In the genomic region with DNA sequence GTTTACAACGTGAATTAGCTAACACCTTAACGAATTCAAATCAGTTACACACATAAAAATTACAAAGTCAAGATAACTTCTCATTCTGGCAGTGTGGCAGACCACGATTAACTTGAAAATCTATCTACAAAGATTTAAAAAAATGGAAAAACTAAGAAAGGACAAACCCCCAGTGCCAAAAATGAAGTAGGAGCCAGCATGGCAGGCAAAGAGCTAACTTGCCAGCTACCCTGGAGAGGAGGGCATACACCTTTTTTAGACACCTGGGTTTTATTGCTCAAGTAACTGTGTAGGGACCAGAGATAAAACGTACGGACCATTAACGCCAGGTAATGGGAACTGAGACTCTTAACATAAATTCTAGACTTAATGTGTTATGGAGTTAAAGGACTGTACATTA, we compare ENCODE assay signal across 20 cellular contexts. TPM values are rescaled to one million over a fixed set of nuclear protein-coding genes. Genes with fewer than 3 reads are reported as not detected.
DNase-seq lines count a peak whose midpoint lies in the region; ATAC-seq, FAIRE-seq and TF ChIP-seq lines count a peak whose summit lies in the region.
"Had no signal": no experiment of that assay in that cellular context is flagged by ENCODE, and none has a peak within 500 bp of the region (broad histone marks: within the 10 kb centered on the region; RNA-seq: fewer than 3 reads in every experiment).

No MANE protein-coding gene starts in this region.

- H3K36me3 ChIP-seq in HepG2 (replicated peaks in 1 of 2; ENCODE audit: control insufficient read depth in 1 of 2, insufficient read depth in 2 of 2, low read length in 2 of 2) (peaks cover 0 to 7% of the 10 kb centered on the region in 2 experiments; a peak in 1 of 5 replicates), right lobe of liver (no peaks in the 10 kb centered on the region), SK-N-MC (ENCODE audit: insufficient read depth, low read length) (peaks cover 52% of the 10 kb centered on the region), upper lobe of left lung (peaks cover 0 to 4% (median 0%) of the 10 kb centered on the region in 4 donors)
- H3K36me3 ChIP-seq: tibial nerve had no signal

- no peak overlapping the region for H3K27ac Mint-ChIP-seq in glutamatergic neuron (ENCODE audit: unreplicated experiment)

- peaks cover 32% of the 10 kb centered on the region for H4K20me1 ChIP-seq in HepG2 (ENCODE audit: insufficient read depth, low read length)

- TF ChIP-seq CTCF in HepG2 (CRISPR knock-in tag; IDR thresholded peaks at IDR 0.05): no peak
- TF ChIP-seq CTCF in right lobe of liver (IDR thresholded peaks at IDR 0.05): no peak
- TF ChIP-seq CTCF in glutamatergic neuron (IDR thresholded peaks at IDR 0.05; ENCODE audit: partially characterized antibody, unreplicated experiment): no peak
- TF ChIP-seq CTCF in upper lobe of left lung (IDR thresholded peaks at IDR 0.05): no peak

- peak overlapping the region; percentile 83 for H3K4me2 ChIP-seq in HepG2 (ENCODE audit: low read depth, low read length)

- BruUV-seq in HepG2 (replicated peaks; lab: Mats Ljungman, UMichigan): no TSS peak

- H3K36me3 Mint-ChIP-seq in glutamatergic neuron (ENCODE audit: unreplicated experiment): no peaks in the 10 kb centered on the region

- DNase-seq in HepG2 (ENCODE audit: low spot score): no peak
- DNase-seq in right lobe of liver: no peak
- no peak for DNase-seq in SK-N-MC (ENCODE audit: low read depth, low spot score)
- DNase-seq in glutamatergic neuron: no peak
- DNase-seq in upper lobe of left lung: no peak
- no peak for DNase-seq in NOMO-1 treated with DMSO at 0.1 percent for 48 hours (lab: John Stamatoyannopoulos, UW; ENCODE audit: unreplicated experiment)
- DNase-seq in right cardiac atrium: no peak
- DNase-seq: activated CD4-positive, CD25-positive, alpha-beta regulatory T cell treated with anti-CD3 and anti-CD28 coated beads, Interleukin-2, amount 50 U/mL, for 72 hours; activated gamma-delta T cell; AML-193; effector memory CD4-positive, alpha-beta T cell; foreskin melanocyte; NCI-H1048; stimulated activated CD8-positive, alpha-beta memory T cell treated with anti-CD3 and anti-CD28 coated beads, Interleukin-4, amount 100 ng/mL, for 48 hours had no signal

- WGBS in HepG2 (ENCODE audit: low lambda C conversion rate): 94% methylated on average over 6 of the region's 6 CpGs
- 82% methylated on average over 6 of the region's 6 CpGs for WGBS in right lobe of liver (ENCODE audit: insufficient coverage, low coverage, low lambda C conversion rate, missing lambda C conversion rate)
- 76 to 78% methylated on average over 6 of the region's 6 CpGs for WGBS in upper lobe of left lung, 2 donors
- 80% methylated on average over 6 of the region's 6 CpGs for WGBS in right cardiac atrium

- POLR2A ChIA-PET in HepG2 (lab: Yijun Ruan, JAX): no interaction called here

- H3K9ac ChIP-seq in HepG2 (ENCODE audit: insufficient read depth, low read depth, low read length): no peak overlapping the region
- peak overlapping the region; percentile 98 for H3K9ac ChIP-seq in SK-N-MC (ENCODE audit: insufficient read length)

- H3K9me3 Mint-ChIP-seq in glutamatergic neuron (ENCODE audit: unreplicated experiment): peaks cover 2% of the 10 kb centered on the region

- H3K4me1 ChIP-seq in HepG2 (ENCODE audit: insufficient read depth, low read length) (peaks cover 63% of the 10 kb centered on the region), right lobe of liver (peaks cover 0 to 31% (median 8%) of the 10 kb centered on the region in 4 donors), upper lobe of left lung (peaks cover 35 to 52% (median 44%) of the 10 kb centered on the region in 4 donors), right cardiac atrium (ENCODE audit: control insufficient read depth, insufficient read depth, low read length) (no peaks in the 10 kb centered on the region)

- peaks cover 11% of the 10 kb centered on the region for H3K4me1 Mint-ChIP-seq in glutamatergic neuron (ENCODE audit: low read depth, unreplicated experiment)

- H3K9me3 ChIP-seq in HepG2 (ENCODE audit: low read length) (no peaks in the 10 kb centered on the region), right lobe of liver (no peaks in the 10 kb centered on the region), SK-N-MC (ENCODE audit: low read depth, low read length) (no peaks in the 10 kb centered on the region), upper lobe of left lung (no peaks in the 10 kb centered on the region), right cardiac atrium (ENCODE audit: control insufficient read depth, low read length) (no peaks in the 10 kb centered on the region)
- H3K9me3 ChIP-seq: tibial nerve had no signal

- no peak for TF ChIP-seq POLR2A in HepG2 (IDR thresholded peaks at IDR 0.05; ENCODE audit: insufficient read depth in 1 of 2, low read depth in 2 of 2, low read length in 2 of 2)
- no peak for TF ChIP-seq POLR2A in right lobe of liver (IDR thresholded peaks at IDR 0.05)
- no peak for TF ChIP-seq POLR2A in upper lobe of left lung (IDR thresholded peaks at IDR 0.05)

- H3K27ac ChIP-seq in HepG2 (ENCODE audit: extremely low read length, insufficient read depth, low read length) (no peak overlapping the region), right lobe of liver (no peak overlapping the region), SK-N-MC (peak overlapping the region; percentile 60; the same call in 1 of the 2 replicates), upper lobe of left lung (no peak overlapping the region), right cardiac atrium (ENCODE audit: low read length) (no peak overlapping the region)
- H3K27ac ChIP-seq: tibial nerve had no signal

- peak overlapping the region; percentile 41 for H3K4me3 Mint-ChIP-seq in glutamatergic neuron (ENCODE audit: unreplicated experiment)

- CTCF ChIA-PET in HepG2 (lab: Yijun Ruan, JAX; ENCODE audit: low intra/inter-chr PET ratio, low total read pairs): no interaction called here

- peaks cover 8% of the 10 kb centered on the region for H3K27me3 Mint-ChIP-seq in glutamatergic neuron (ENCODE audit: unreplicated experiment)

- intact Hi-C loops in HepG2 (cut with micrococcal nuclease; ENCODE audit: unreplicated experiment): no loop called here
- intact Hi-C loops in right lobe of liver (cut with DNase I): no loop called here
- intact Hi-C loops in right cardiac atrium (cut with DNase I): no loop called here

- TF ChIP-seq EP300 in HepG2 (IDR thresholded peaks at IDR 0.05; ENCODE audit: low read depth in 2 of 2, low read length in 2 of 2) (no peak), HepG2 (CRISPR knock-in tag; IDR thresholded peaks at IDR 0.05; ENCODE audit: borderline replicate concordance) (no peak), upper lobe of left lung (IDR thresholded peaks at IDR 0.05) (no peak)

- no peak for FAIRE-seq in HepG2 (lab: Jason Lieb, UNC)
- FAIRE-seq: islet of Langerhans had no signal

- H3K27me3 ChIP-seq in HepG2 (ENCODE audit: control insufficient read depth in 1 of 2, insufficient read depth in 2 of 2, low read length in 2 of 2) (no peaks in the 10 kb centered on the region; a peak in 2 of 5 replicates), right lobe of liver (no peaks in the 10 kb centered on the region), upper lobe of left lung (no peaks in the 10 kb centered on the region), right cardiac atrium (ENCODE audit: control insufficient read depth, insufficient read depth) (no peaks in the 10 kb centered on the region)
- H3K27me3 ChIP-seq: tibial nerve had no signal

- no peak for ATAC-seq in HepG2
- no peak for ATAC-seq in right lobe of liver
- ATAC-seq in upper lobe of left lung (ENCODE audit: low FRiP score in 2 of 2): no peak
- ATAC-seq in GM18909 (IDR thresholded peaks at IDR 0.05; ENCODE audit: poor library complexity, unreplicated experiment): no peak
- no peak for ATAC-seq in right cardiac atrium

- no peak for TF ChIP-seq RAD21 in HepG2 (CRISPR knock-in tag; IDR thresholded peaks at IDR 0.05)

- peaks cover 68% of the 10 kb centered on the region for H3K79me2 ChIP-seq in HepG2 (ENCODE audit: insufficient read depth, low read length)

- in situ Hi-C loops in HepG2 (cut with HindIII; ENCODE audit: extremely low pct_ligation_motif_present, low pct_unique_long_range_greater_than_20kb): loop anchor here (25.0 kb wide), 1 partner anchor 99 kb away; no protein-coding TSS in a partner anchor

- H3K4me3 ChIP-seq in HepG2 (replicated peaks in 1 of 3; ENCODE audit: insufficient read depth in 1 of 3, low read depth in 2 of 3, low read length in 3 of 3): peak overlapping the region in 2 of 3 experiments; percentile 0 to 85; a peak in 2 of 6 replicates
- H3K4me3 ChIP-seq in right lobe of liver: no peak overlapping the region
- H3K4me3 ChIP-seq in SK-N-MC: peak overlapping the region; percentile 94
- H3K4me3 ChIP-seq in upper lobe of left lung: no peak overlapping the region
- H3K4me3 ChIP-seq in right cardiac atrium (ENCODE audit: low read length): no peak overlapping the region
- H3K4me3 ChIP-seq: tibial nerve had no signal

- H2AFZ ChIP-seq in HepG2 (ENCODE audit: low read length): no peak overlapping the region

RNA-seq across cellular contexts. Expression of a gene that starts 2.5 kb away (rescaled TPM):
- total RNA-seq in HepG2 (2016; rRNA removed; fragmentation: Illumina TruSeq; extraction: Trizol) (26.5 and 49.9 TPM in 2 replicates), right lobe of liver (10 to 100 TPM; 41.3 to 75.8 (median 65.4) TPM), glutamatergic neuron (ENCODE audit: unreplicated experiment) (180 TPM), upper lobe of left lung (100 to 1,000 TPM in 2 of 6 donors, 10 to 100 TPM in 4; 42.4 to 137 (median 93.0) TPM), right cardiac atrium (100 to 1,000 TPM in 3 of 4 donors, 10 to 100 TPM in 1; 96.5 to 125 (median 106) TPM)
- total RNA-seq in HepG2 (2016; cell fraction: cytosol; rRNA removed; fragmentation: Illumina TruSeq; extraction: Trizol; ENCODE audit: low read depth): 10.6 and 10.7 TPM in 2 replicates
- 25.5 and 47.5 TPM in 2 replicates for total RNA-seq in HepG2 (2016; cell fraction: insoluble cytoplasmic fraction; rRNA removed; fragmentation: Illumina TruSeq; extraction: Trizol)
- total RNA-seq in HepG2 (2016; cell fraction: membrane; rRNA removed; fragmentation: Illumina TruSeq; extraction: Trizol): 22.1 and 24.1 TPM in 2 replicates
- 71.1 and 76.3 TPM in 2 replicates for total RNA-seq in HepG2 (2016; cell fraction: nucleus; rRNA removed; fragmentation: Illumina TruSeq; extraction: Trizol)
- polyA plus RNA-seq in HepG2 (2011; rRNA removed) (25.2 and 29.3 TPM in 2 replicates), right cardiac atrium (86.3 TPM)
- 8.2 and 12.4 TPM in 2 replicates for polyA plus RNA-seq in HepG2 (2011; cell fraction: cytosol; rRNA removed)
- polyA plus RNA-seq in HepG2 (2011; cell fraction: nucleus; rRNA removed): 33.6 and 41.0 TPM in 2 replicates
- polyA plus RNA-seq in HepG2 (2012): 63.3 and 101 TPM in 2 replicates
- polyA plus RNA-seq in HepG2 (2016; cell fraction: cytosol; fragmentation: Illumina TruSeq; extraction: Trizol; ENCODE audit: low read depth): 6.8 and 8.6 TPM in 2 replicates
- polyA plus RNA-seq in HepG2 (2016; cell fraction: insoluble cytoplasmic fraction; fragmentation: Illumina TruSeq; extraction: Trizol; ENCODE audit: low read depth): 96.6 and 122 TPM in 2 replicates
- 13.0 and 14.7 TPM in 2 replicates for polyA plus RNA-seq in HepG2 (2016; cell fraction: membrane; fragmentation: Illumina TruSeq; extraction: Trizol; ENCODE audit: low read depth)
- 198 and 203 TPM in 2 replicates for polyA plus RNA-seq in HepG2 (2016; cell fraction: nucleus; fragmentation: Illumina TruSeq; extraction: Trizol; ENCODE audit: insufficient read depth, low read depth)
- 20.7 and 68.8 TPM in 2 replicates for polyA minus RNA-seq in HepG2 (2011; rRNA and poly(A)+ RNA removed; ENCODE audit: low replicate concordance)
- 15.1 and 21.8 TPM in 2 replicates for polyA minus RNA-seq in HepG2 (2011; cell fraction: cytosol; rRNA and poly(A)+ RNA removed)
- polyA minus RNA-seq in HepG2 (2011; cell fraction: nucleus; rRNA and poly(A)+ RNA removed): 122 and 130 TPM in 2 replicates

RNA-seq across cellular contexts. Expression of a gene that starts 16.3 kb away (rescaled TPM):
- total RNA-seq in HepG2 (2016; rRNA removed; fragmentation: Illumina TruSeq; extraction: Trizol) (not detected in 2 replicates), right lobe of liver (under 1 TPM in 3 of 6 experiments, not detected in 3; 0.22 to 0.28 (median 0.25) TPM), glutamatergic neuron (ENCODE audit: unreplicated experiment) (0.49 TPM), upper lobe of left lung (100 to 1,000 TPM in 3 of 6 donors, 10 to 100 TPM in 3; 51.1 to 134 (median 98.5) TPM), right cardiac atrium (1 to 10 TPM; 4.6 to 5.8 (median 5.4) TPM)
- total RNA-seq in HepG2 (2016; cell fraction: cytosol; rRNA removed; fragmentation: Illumina TruSeq; extraction: Trizol; ENCODE audit: low read depth): not detected in 2 replicates
- not detected in 2 replicates for total RNA-seq in HepG2 (2016; cell fraction: insoluble cytoplasmic fraction; rRNA removed; fragmentation: Illumina TruSeq; extraction: Trizol)
- not detected in 2 replicates for total RNA-seq in HepG2 (2016; cell fraction: membrane; rRNA removed; fragmentation: Illumina TruSeq; extraction: Trizol)
- total RNA-seq in HepG2 (2016; cell fraction: nucleus; rRNA removed; fragmentation: Illumina TruSeq; extraction: Trizol): not detected in 2 replicates
- polyA plus RNA-seq in HepG2 (2011; rRNA removed) (not detected in 2 replicates), right cardiac atrium (9.2 TPM)
- not detected in 2 replicates for polyA plus RNA-seq in HepG2 (2011; cell fraction: cytosol; rRNA removed)
- polyA plus RNA-seq in HepG2 (2011; cell fraction: nucleus; rRNA removed): not detected in 2 replicates
- not detected in 2 replicates for polyA plus RNA-seq in HepG2 (2012)
- not detected in 2 replicates for polyA plus RNA-seq in HepG2 (2016; cell fraction: cytosol; fragmentation: Illumina TruSeq; extraction: Trizol; ENCODE audit: low read depth)
- polyA plus RNA-seq in HepG2 (2016; cell fraction: insoluble cytoplasmic fraction; fragmentation: Illumina TruSeq; extraction: Trizol; ENCODE audit: low read depth): not detected in 2 replicates
- not detected in 2 replicates for polyA plus RNA-seq in HepG2 (2016; cell fraction: membrane; fragmentation: Illumina TruSeq; extraction: Trizol; ENCODE audit: low read depth)
- polyA plus RNA-seq in HepG2 (2016; cell fraction: nucleus; fragmentation: Illumina TruSeq; extraction: Trizol; ENCODE audit: insufficient read depth, low read depth): not detected in 2 replicates
- 11.8 TPM in 1 of 2 replicates, not detected in the other for polyA minus RNA-seq in HepG2 (2011; rRNA and poly(A)+ RNA removed; ENCODE audit: low replicate concordance)
- polyA minus RNA-seq in HepG2 (2011; cell fraction: cytosol; rRNA and poly(A)+ RNA removed): not detected in 2 replicates
- polyA minus RNA-seq in HepG2 (2011; cell fraction: nucleus; rRNA and poly(A)+ RNA removed): not detected in 2 replicates

RNA-seq across cellular contexts. Expression of a gene that starts 51.1 kb away (rescaled TPM):
- not detected in 2 replicates for total RNA-seq in HepG2 (2016; rRNA removed; fragmentation: Illumina TruSeq; extraction: Trizol)
- not detected in 2 replicates for total RNA-seq in HepG2 (2016; cell fraction: cytosol; rRNA removed; fragmentation: Illumina TruSeq; extraction: Trizol; ENCODE audit: low read depth)
- not detected in 2 replicates for total RNA-seq in HepG2 (2016; cell fraction: insoluble cytoplasmic fraction; rRNA removed; fragmentation: Illumina TruSeq; extraction: Trizol)
- total RNA-seq in HepG2 (2016; cell fraction: membrane; rRNA removed; fragmentation: Illumina TruSeq; extraction: Trizol): not detected in 2 replicates
- total RNA-seq in HepG2 (2016; cell fraction: nucleus; rRNA removed; fragmentation: Illumina TruSeq; extraction: Trizol): not detected in 2 replicates
- polyA plus RNA-seq in HepG2 (2011; rRNA removed): not detected in 2 replicates
- polyA plus RNA-seq in HepG2 (2011; cell fraction: cytosol; rRNA removed): not detected in 2 replicates
- polyA plus RNA-seq in HepG2 (2011; cell fraction: nucleus; rRNA removed): not detected in 2 replicates
- polyA plus RNA-seq in HepG2 (2012): not detected in 2 replicates
- polyA plus RNA-seq in HepG2 (2016; cell fraction: cytosol; fragmentation: Illumina TruSeq; extraction: Trizol; ENCODE audit: low read depth): not detected in 2 replicates
- polyA plus RNA-seq in HepG2 (2016; cell fraction: insoluble cytoplasmic fraction; fragmentation: Illumina TruSeq; extraction: Trizol; ENCODE audit: low read depth): not detected in 2 replicates
- polyA plus RNA-seq in HepG2 (2016; cell fraction: membrane; fragmentation: Illumina TruSeq; extraction: Trizol; ENCODE audit: low read depth): not detected in 2 replicates
- not detected in 2 replicates for polyA plus RNA-seq in HepG2 (2016; cell fraction: nucleus; fragmentation: Illumina TruSeq; extraction: Trizol; ENCODE audit: insufficient read depth, low read depth)
- not detected in 2 replicates for polyA minus RNA-seq in HepG2 (2011; rRNA and poly(A)+ RNA removed; ENCODE audit: low replicate concordance)
- not detected in 2 replicates for polyA minus RNA-seq in HepG2 (2011; cell fraction: cytosol; rRNA and poly(A)+ RNA removed)
- polyA minus RNA-seq in HepG2 (2011; cell fraction: nucleus; rRNA and poly(A)+ RNA removed): not detected in 2 replicates
- total RNA-seq in right lobe of liver: not detected
- total RNA-seq in glutamatergic neuron (ENCODE audit: unreplicated experiment): not detected
- 1 to 10 TPM in 1 of 6 donors, under 1 TPM in 1, not detected in 4; 0.46 to 1.1 TPM for total RNA-seq in upper lobe of left lung
- total RNA-seq in right cardiac atrium: not detected
- polyA plus RNA-seq in right cardiac atrium: 0.14 TPM
- total RNA-seq: Daoy, HT-29, mononuclear cell, tibial nerve had no signal

RNA-seq across cellular contexts. Expression of a gene that starts 56.9 kb away (rescaled TPM):
- total RNA-seq in HepG2 (2016; rRNA removed; fragmentation: Illumina TruSeq; extraction: Trizol) (not detected in 2 replicates), right lobe of liver (not detected), glutamatergic neuron (ENCODE audit: unreplicated experiment) (not detected), upper lobe of left lung (under 1 TPM in 2 of 6 donors, not detected in 4; 0.13 to 0.30 TPM), right cardiac atrium (not detected)
- not detected in 2 replicates for total RNA-seq in HepG2 (2016; cell fraction: cytosol; rRNA removed; fragmentation: Illumina TruSeq; extraction: Trizol; ENCODE audit: low read depth)
- not detected in 2 replicates for total RNA-seq in HepG2 (2016; cell fraction: insoluble cytoplasmic fraction; rRNA removed; fragmentation: Illumina TruSeq; extraction: Trizol)
- not detected in 2 replicates for total RNA-seq in HepG2 (2016; cell fraction: membrane; rRNA removed; fragmentation: Illumina TruSeq; extraction: Trizol)
- not detected in 2 replicates for total RNA-seq in HepG2 (2016; cell fraction: nucleus; rRNA removed; fragmentation: Illumina TruSeq; extraction: Trizol)
- polyA plus RNA-seq in HepG2 (2011; rRNA removed) (not detected in 2 replicates), right cardiac atrium (not detected)
- 0.13 TPM in 1 of 2 replicates, not detected in the other for polyA plus RNA-seq in HepG2 (2011; cell fraction: cytosol; rRNA removed)
- polyA plus RNA-seq in HepG2 (2011; cell fraction: nucleus; rRNA removed): 0.14 TPM in 1 of 2 replicates, not detected in the other
- 0.35 TPM in 1 of 2 replicates, not detected in the other for polyA plus RNA-seq in HepG2 (2012)
- polyA plus RNA-seq in HepG2 (2016; cell fraction: cytosol; fragmentation: Illumina TruSeq; extraction: Trizol; ENCODE audit: low read depth): not detected in 2 replicates
- not detected in 2 replicates for polyA plus RNA-seq in HepG2 (2016; cell fraction: insoluble cytoplasmic fraction; fragmentation: Illumina TruSeq; extraction: Trizol; ENCODE audit: low read depth)
- polyA plus RNA-seq in HepG2 (2016; cell fraction: membrane; fragmentation: Illumina TruSeq; extraction: Trizol; ENCODE audit: low read depth): not detected in 2 replicates
- polyA plus RNA-seq in HepG2 (2016; cell fraction: nucleus; fragmentation: Illumina TruSeq; extraction: Trizol; ENCODE audit: insufficient read depth, low read depth): not detected in 2 replicates
- not detected in 2 replicates for polyA minus RNA-seq in HepG2 (2011; rRNA and poly(A)+ RNA removed; ENCODE audit: low replicate concordance)
- not detected in 2 replicates for polyA minus RNA-seq in HepG2 (2011; cell fraction: cytosol; rRNA and poly(A)+ RNA removed)
- 0.26 TPM in 1 of 2 replicates, not detected in the other for polyA minus RNA-seq in HepG2 (2011; cell fraction: nucleus; rRNA and poly(A)+ RNA removed)
- total RNA-seq: Daoy, HT-29, tibial nerve had no signal

RNA-seq across cellular contexts. Expression of a gene that starts 58.7 kb away (rescaled TPM):
- not detected in 2 replicates for total RNA-seq in HepG2 (2016; rRNA removed; fragmentation: Illumina TruSeq; extraction: Trizol)
- total RNA-seq in HepG2 (2016; cell fraction: cytosol; rRNA removed; fragmentation: Illumina TruSeq; extraction: Trizol; ENCODE audit: low read depth): not detected in 2 replicates
- total RNA-seq in HepG2 (2016; cell fraction: insoluble cytoplasmic fraction; rRNA removed; fragmentation: Illumina TruSeq; extraction: Trizol): not detected in 2 replicates
- total RNA-seq in HepG2 (2016; cell fraction: membrane; rRNA removed; fragmentation: Illumina TruSeq; extraction: Trizol): not detected in 2 replicates
- total RNA-seq in HepG2 (2016; cell fraction: nucleus; rRNA removed; fragmentation: Illumina TruSeq; extraction: Trizol): not detected in 2 replicates
- polyA plus RNA-seq in HepG2 (2011; rRNA removed): not detected in 2 replicates
- not detected in 2 replicates for polyA plus RNA-seq in HepG2 (2011; cell fraction: cytosol; rRNA removed)
- polyA plus RNA-seq in HepG2 (2011; cell fraction: nucleus; rRNA removed): not detected in 2 replicates
- polyA plus RNA-seq in HepG2 (2012): not detected in 2 replicates
- not detected in 2 replicates for polyA plus RNA-seq in HepG2 (2016; cell fraction: cytosol; fragmentation: Illumina TruSeq; extraction: Trizol; ENCODE audit: low read depth)
- polyA plus RNA-seq in HepG2 (2016; cell fraction: insoluble cytoplasmic fraction; fragmentation: Illumina TruSeq; extraction: Trizol; ENCODE audit: low read depth): not detected in 2 replicates
- polyA plus RNA-seq in HepG2 (2016; cell fraction: membrane; fragmentation: Illumina TruSeq; extraction: Trizol; ENCODE audit: low read depth): not detected in 2 replicates
- not detected in 2 replicates for polyA plus RNA-seq in HepG2 (2016; cell fraction: nucleus; fragmentation: Illumina TruSeq; extraction: Trizol; ENCODE audit: insufficient read depth, low read depth)
- polyA minus RNA-seq in HepG2 (2011; rRNA and poly(A)+ RNA removed; ENCODE audit: low replicate concordance): 0.06 and 0.09 TPM in 2 replicates
- not detected in 2 replicates for polyA minus RNA-seq in HepG2 (2011; cell fraction: cytosol; rRNA and poly(A)+ RNA removed)
- not detected in 2 replicates for polyA minus RNA-seq in HepG2 (2011; cell fraction: nucleus; rRNA and poly(A)+ RNA removed)
- total RNA-seq in right lobe of liver: not detected
- total RNA-seq in glutamatergic neuron (ENCODE audit: unreplicated experiment): 0.27 TPM
- total RNA-seq in upper lobe of left lung: 1 to 10 TPM in 5 of 6 donors, under 1 TPM in 1; 0.37 to 7.4 (median 3.3) TPM
- total RNA-seq in right cardiac atrium: under 1 TPM in 2 of 4 donors, not detected in 2; 0.09 to 0.19 TPM
- 0.14 TPM for polyA plus RNA-seq in right cardiac atrium
- total RNA-seq: Daoy had no signal

Comparison
In these comparisons a context has a peak if more than half of its experiments do, and no peak if none do; other contexts are left out.
1. H3K4me3 ChIP-seq: peak in HepG2 (2 of 3) and SK-N-MC (single experiment); none in right lobe of liver (0 of 3), upper lobe of left lung (0 of 4) and right cardiac atrium (single experiment).
2. RNA of a gene that starts 16.3 kb away (total RNA-seq): 51.1 to 134 TPM in upper lobe of left lung; 4.6 to 5.8 TPM in right cardiac atrium, 0.49 TPM in glutamatergic neuron (single experiment), 0.22 to 0.28 TPM in right lobe of liver and not detected in HepG2; every median in the first group is over 4 times any median in the second.